In genomic region chr20:42161228-42161829, GRCh38 we compare ENCODE assay signal across 19 cellular contexts.
"Had no signal": no experiment of that assay in that cellular context is flagged by ENCODE, and none has a peak within 500 bp of the region (broad histone marks: within the 10 kb centered on the region; RNA-seq: fewer than 3 reads in every experiment).

No MANE protein-coding gene starts in this region.

- H3K4me3 ChIP-seq: cardiac muscle cell, esophagus squamous epithelium, smooth muscle cell, stomach, vagina had no signal

- H3K27me3 ChIP-seq: cardiac muscle cell, esophagus squamous epithelium, vagina had no signal

- H2AFZ ChIP-seq: parathyroid adenoma had no signal

- ATAC-seq: activated CD4-positive, alpha-beta T cell treated with anti-CD3 and anti-CD28 coated beads for 36 hours; activated T-helper 17 cell treated with anti-CD3 and anti-CD28 coated beads, Interleukin-2, amount 50 U/mL, for 72 hours; naive thymus-derived CD4-positive, alpha-beta T cell; sciatic nerve; stimulated activated effector memory CD8-positive, alpha-beta T cell treated with anti-CD3 and anti-CD28 coated beads, Interleukin-12 subunit alpha, Interleukin-12 subunit beta, amount 100 ng/mL, for 72 hours had no signal

- H3K4me1 ChIP-seq: esophagus squamous epithelium, stomach, vagina had no signal

- DNase-seq: activated CD4-positive, alpha-beta memory T cell treated with anti-CD3 and anti-CD28 coated beads for 36 hours; activated CD4-positive, alpha-beta T cell treated with anti-CD3 and anti-CD28 coated beads for 36 hours; activated naive CD4-positive, alpha-beta T cell; activated naive CD8-positive, alpha-beta T cell treated with anti-CD3 and anti-CD28 coated beads for 36 hours; amniotic stem cell; effector memory CD4-positive, alpha-beta T cell; esophagus squamous epithelium; mesenchymal stem cell; naive thymus-derived CD4-positive, alpha-beta T cell; stimulated activated CD4-positive, alpha-beta T cell treated with anti-CD3 and anti-CD28 coated beads, Interleukin-4, amount 100 ng/mL, for 24 hours; stomach; trophoblast cell had no signal

- H3K4me2 ChIP-seq: smooth muscle cell had no signal

- H3K27ac ChIP-seq: cardiac muscle cell, esophagus squamous epithelium, parathyroid adenoma, stomach, vagina had no signal

- H3K36me3 ChIP-seq: cardiac muscle cell, esophagus squamous epithelium, stomach, vagina had no signal

- H3K9me3 ChIP-seq: esophagus squamous epithelium, stomach, vagina had no signal

- H3K9ac ChIP-seq: parathyroid adenoma had no signal
